ENCODE assay signal across 9 cellular contexts in genomic region chr2:36672199-36672598, GRCh38. TPM values are rescaled to one million over a fixed set of nuclear protein-coding genes. Genes with fewer than 3 reads are reported as not detected.
DNase-seq lines count a peak whose midpoint lies in the region; ATAC-seq and TF ChIP-seq lines count a peak whose summit lies in the region.
"Had no signal": no experiment of that assay in that cellular context is flagged by ENCODE, and none has a peak within 500 bp of the region (broad histone marks: within the 10 kb centered on the region; RNA-seq: fewer than 3 reads in every experiment).

No MANE protein-coding gene starts in this region.

- H3K9me3 Mint-ChIP-seq in activated T-helper 2 cell treated with anti-CD3 and anti-CD28 coated beads, Interferon-gamma antibody, Interleukin-2, Interleukin-4, amounts not matched to agents 10 μg/mL and 5 μg/mL and 100 μg/mL, durations not matched to agents 14 hours and 24 hours and 36 hours: no peaks in the 10 kb centered on the region

- POLR2A ChIA-PET in PC-3 (lab: Charles Lee; ENCODE audit: unreplicated experiment): interaction anchor here (0.7 kb wide), 1 partner anchor 315 kb away, joined by 3 read pairs; no protein-coding TSS in a partner anchor

- H3K27ac ChIP-seq in PC-3 (ENCODE audit: low read length): no peak overlapping the region
- no peak overlapping the region for H3K27ac ChIP-seq in thoracic aorta

- CTCF ChIA-PET in PC-3 (lab: Charles Lee): interaction anchor here (0.6 to 0.7 kb wide), 3 partner anchors 8 to 109 kb away, joined by 3 to 4 read pairs (median 3); no protein-coding TSS in a partner anchor

- H3K4me2 ChIP-seq in PC-3 (ENCODE audit: low read length): no peak overlapping the region

- TF ChIP-seq CTCF in PC-3 (conservative IDR thresholded peaks at IDR 0.05; ENCODE audit: low read depth, low read length): peak; percentile 86
- TF ChIP-seq CTCF in thoracic aorta (IDR thresholded peaks at IDR 0.05): peak; percentile 38

- H3K4me3 Mint-ChIP-seq in activated T-helper 2 cell treated with anti-CD3 and anti-CD28 coated beads, Interferon-gamma antibody, Interleukin-2, Interleukin-4, amounts not matched to agents 10 μg/mL and 5 μg/mL and 100 μg/mL, durations not matched to agents 14 hours and 24 hours and 36 hours (ENCODE audit: low read depth): no peak overlapping the region

- H3K79me2 ChIP-seq in PC-3 (ENCODE audit: low read length): no peaks in the 10 kb centered on the region

- no peak overlapping the region for H3K9ac ChIP-seq in PC-3 (ENCODE audit: low read length)

- H3K27ac Mint-ChIP-seq in activated T-helper 2 cell treated with anti-CD3 and anti-CD28 coated beads, Interferon-gamma antibody, Interleukin-2, Interleukin-4, amounts not matched to agents 10 μg/mL and 5 μg/mL and 100 μg/mL, durations not matched to agents 14 hours and 24 hours and 36 hours: no peak overlapping the region

- H3K4me3 ChIP-seq in PC-3 (ENCODE audit: low read length) (no peak overlapping the region), thoracic aorta (no peak overlapping the region)

- DNase-seq in SIG-M5 treated with dmso at 0.1 percent for 504 hours (lab: John Stamatoyannopoulos, UW; ENCODE audit: unreplicated experiment) (peak; percentile 64), SIG-M5 (lab: John Stamatoyannopoulos, UW) (no peak), PC-3 (peak; percentile 67), fibroblast of gingiva (ENCODE audit: low read depth) (peak; percentile 35), thoracic aorta (ENCODE audit: low spot score) (no peak), OCI-M2 (lab: John Stamatoyannopoulos, UW; ENCODE audit: unreplicated experiment) (no peak)
- DNase-seq in activated T-helper 2 cell treated with anti-CD3 and anti-CD28 coated beads, Interferon-gamma antibody, Interleukin-2, Interleukin-4, amounts not matched to agents 10 μg/mL and 5 μg/mL and 100 μg/mL, durations not matched to agents 14 hours and 24 hours and 36 hours (ENCODE audit: low spot score): no peak

- H3K4me1 ChIP-seq in PC-3 (ENCODE audit: insufficient read depth, low read length) (peaks cover 3% of the 10 kb centered on the region; the same call in 1 of the 2 replicates), thoracic aorta (ENCODE audit: control insufficient read depth in 1 of 2, low read depth in 2 of 2) (no peaks in the 10 kb centered on the region)

- peak; percentile 82 for ATAC-seq in PC-3
- no peak for ATAC-seq in thoracic aorta (ENCODE audit: insufficient number of reproducible peaks, low FRiP score, low read depth)
- no peak for ATAC-seq in GM19035 (IDR thresholded peaks at IDR 0.05; ENCODE audit: unreplicated experiment)

- H3K9me2 ChIP-seq in PC-3 (replicated peaks; ENCODE audit: low read length): no peaks in the 10 kb centered on the region

- H3K36me3 Mint-ChIP-seq in activated T-helper 2 cell treated with anti-CD3 and anti-CD28 coated beads, Interferon-gamma antibody, Interleukin-2, Interleukin-4, amounts not matched to agents 10 μg/mL and 5 μg/mL and 100 μg/mL, durations not matched to agents 14 hours and 24 hours and 36 hours (ENCODE audit: low read depth): no peaks in the 10 kb centered on the region

- H3K9me3 ChIP-seq in PC-3 (ENCODE audit: low read length) (no peaks in the 10 kb centered on the region), thoracic aorta (no peaks in the 10 kb centered on the region)

- H4K20me1 ChIP-seq in PC-3 (ENCODE audit: low read length): no peaks in the 10 kb centered on the region

- H3K36me3 ChIP-seq in PC-3 (ENCODE audit: low read depth, low read length): no peaks in the 10 kb centered on the region
- H3K36me3 ChIP-seq in thoracic aorta: no peaks in the 10 kb centered on the region

- no peaks in the 10 kb centered on the region for H3K27me3 ChIP-seq in PC-3 (ENCODE audit: low read length)
- no peaks in the 10 kb centered on the region for H3K27me3 ChIP-seq in thoracic aorta (replicated peaks; ENCODE audit: insufficient read depth)

- no TSS peak for BruUV-seq in PC-3 (replicated peaks; lab: Mats Ljungman, UMichigan)

- no peaks in the 10 kb centered on the region for H3F3A ChIP-seq in PC-3 (ENCODE audit: low read length, unreplicated experiment)

- peaks cover under 1% of the 10 kb centered on the region for H3K4me1 Mint-ChIP-seq in activated T-helper 2 cell treated with anti-CD3 and anti-CD28 coated beads, Interferon-gamma antibody, Interleukin-2, Interleukin-4, amounts not matched to agents 10 μg/mL and 5 μg/mL and 100 μg/mL, durations not matched to agents 14 hours and 24 hours and 36 hours (ENCODE audit: low read depth)

- no peak overlapping the region for H2AFZ ChIP-seq in PC-3 (ENCODE audit: low read length)

- intact Hi-C loops in PC-3 (cut with micrococcal nuclease): loop anchor here (10.0 kb wide), 2 partner anchors 113 to 697 kb away; no protein-coding TSS in a partner anchor
- intact Hi-C loops in activated T-helper 2 cell treated with anti-CD3 and anti-CD28 coated beads, Interferon-gamma antibody, Interleukin-2, Interleukin-4, amounts not matched to agents 10 μg/mL and 5 μg/mL and 100 μg/mL, durations not matched to agents 14 hours and 24 hours and 36 hours (cut with micrococcal nuclease): no loop called here

- H3K27me3 Mint-ChIP-seq in activated T-helper 2 cell treated with anti-CD3 and anti-CD28 coated beads, Interferon-gamma antibody, Interleukin-2, Interleukin-4, amounts not matched to agents 10 μg/mL and 5 μg/mL and 100 μg/mL, durations not matched to agents 14 hours and 24 hours and 36 hours (ENCODE audit: low read depth): peaks cover 2% of the 10 kb centered on the region

RNA-seq across cellular contexts. Expression of gene VIT, which starts 24.3 kb away (rescaled TPM):
- not detected in 2 replicates for total RNA-seq in PC-3 (2014; rRNA removed)
- total RNA-seq in thoracic aorta: 10 to 100 TPM; 23.9 to 31.4 TPM
- total RNA-seq in activated T-helper 2 cell treated with anti-CD3 and anti-CD28 coated beads, Interferon-gamma antibody, Interleukin-2, Interleukin-4, amounts not matched to agents 10 μg/mL and 5 μg/mL and 100 μg/mL, durations not matched to agents 14 hours and 24 hours and 36 hours: not detected in 2 replicates
- total RNA-seq: mononuclear cell had no signal

Comparison
In these comparisons a context has a peak if more than half of its experiments do, and no peak if none do; other contexts are left out.
1. DNase-seq: peak in SIG-M5 treated with dmso at 0.1 percent for 504 hours (single experiment), PC-3 (single experiment) and fibroblast of gingiva (single experiment); none in SIG-M5 (single experiment), thoracic aorta (single experiment), activated T-helper 2 cell treated with anti-CD3 and anti-CD28 coated beads, Interferon-gamma antibody, Interleukin-2, Interleukin-4, amounts not matched to agents 10 μg/mL and 5 μg/mL and 100 μg/mL, durations not matched to agents 14 hours and 24 hours and 36 hours (single experiment) and OCI-M2 (single experiment).
2. RNA of gene VIT, which starts 24.3 kb away (total RNA-seq): 23.9 to 31.4 TPM in thoracic aorta; not detected in PC-3 and not detected in activated T-helper 2 cell treated with anti-CD3 and anti-CD28 coated beads, Interferon-gamma antibody, Interleukin-2, Interleukin-4, amounts not matched to agents 10 μg/mL and 5 μg/mL and 100 μg/mL, durations not matched to agents 14 hours and 24 hours and 36 hours; every median in the first group is over 10 times any median in the second.